Comparison of ENCODE assay signal across 1 cellular context in the genomic region with DNA sequence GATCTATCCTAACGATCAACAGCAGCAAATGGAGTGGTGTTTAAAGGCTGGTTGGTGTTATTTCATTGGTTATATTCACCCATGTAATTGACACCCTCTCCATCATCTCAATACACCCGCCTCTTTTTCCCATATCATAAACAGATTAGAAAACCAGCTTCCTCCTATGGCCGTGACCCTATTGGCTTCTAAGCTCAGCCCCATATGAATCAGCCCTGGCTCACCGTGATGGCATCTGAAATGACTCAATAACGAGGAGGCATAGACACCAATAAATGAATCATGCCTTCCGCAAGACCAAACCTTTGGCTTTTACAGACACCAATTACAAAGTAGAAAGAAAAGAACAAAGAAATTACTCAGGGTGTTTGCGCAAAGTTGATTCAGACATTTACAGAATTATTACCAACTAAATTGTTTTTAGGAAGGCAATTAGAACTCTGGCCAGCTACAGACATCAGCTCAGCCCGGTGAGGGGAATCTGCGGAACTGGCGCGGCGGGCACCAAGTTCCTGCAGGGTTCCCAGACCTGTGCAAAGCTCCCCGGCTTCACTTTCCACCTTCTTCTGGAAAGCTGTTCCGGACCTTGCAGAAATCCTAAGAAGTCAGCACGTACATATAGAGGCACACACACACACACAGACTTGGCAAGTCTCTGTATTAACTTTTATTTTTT.
TF ChIP-seq lines count a peak whose summit lies in the region.

No MANE protein-coding gene starts in this region.

TF ChIP-seq in HepG2, 621 proteins besides CTCF, POLR2A, EP300 and RAD21 (continued from another document):
- TF ChIP-seq ZNF329 (CRISPR knock-in tag; IDR thresholded peaks at IDR 0.05; ENCODE audit: low read depth) (no peak), NR2C2 (CRISPR knock-in tag; IDR thresholded peaks at IDR 0.05; ENCODE audit: borderline replicate concordance) (no peak), IKZF5 (CRISPR knock-in tag; IDR thresholded peaks at IDR 0.05) (no peak), TBX3 (IDR thresholded peaks at IDR 0.05; ENCODE audit: borderline replicate concordance) (no peak), FOSL2 (CRISPR knock-in tag; IDR thresholded peaks at IDR 0.05) (peak; percentile 71), KAT2B (IDR thresholded peaks at IDR 0.05; ENCODE audit: borderline replicate concordance, low read depth, low read length) (no peak), ZMAT3 (CRISPR knock-in tag; conservative IDR thresholded peaks at IDR 0.05) (no peak)
